ENCODE assay signal across 24 cellular contexts in the genomic region with DNA sequence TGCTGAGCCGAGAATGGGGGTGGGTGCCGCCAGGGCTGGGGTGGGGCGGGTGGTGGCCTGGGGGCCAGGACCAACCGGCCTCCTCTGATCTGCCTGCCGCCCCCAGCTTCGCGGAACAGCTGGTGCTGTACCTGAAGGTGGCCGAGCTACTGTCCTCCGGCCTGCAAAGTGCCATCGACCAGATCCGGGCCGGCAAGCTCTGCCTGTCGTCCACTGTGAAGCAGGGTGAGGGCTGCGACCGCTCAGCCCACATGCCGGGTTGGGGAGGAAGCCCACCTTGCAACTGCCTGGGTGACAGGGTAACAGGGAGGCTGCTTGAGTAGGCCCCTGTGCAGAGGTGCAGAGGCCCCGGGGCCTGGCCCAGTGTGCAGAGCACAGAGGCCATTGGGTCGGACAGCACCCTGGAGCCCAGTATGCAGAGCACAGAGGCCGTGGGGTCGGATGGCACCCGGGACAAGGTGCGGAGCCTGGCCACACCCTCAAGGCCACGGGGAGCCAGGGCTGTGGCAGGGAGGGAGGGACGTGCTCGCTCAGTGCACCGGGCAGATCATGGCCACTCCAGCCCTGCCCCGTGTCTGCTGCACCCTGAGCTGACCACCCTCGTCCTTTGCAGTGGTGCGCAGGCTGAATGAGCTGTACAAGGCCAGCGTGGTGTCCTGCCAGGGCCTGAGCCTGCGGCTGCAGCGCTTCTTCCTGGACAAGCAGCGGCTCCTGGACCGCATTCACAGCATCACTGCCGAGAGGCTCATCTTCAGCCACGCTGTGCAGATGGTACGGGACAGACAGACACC.
"Had no signal": no experiment of that assay in that cellular context is flagged by ENCODE, and none has a peak within 500 bp of the region (broad histone marks: within the 10 kb centered on the region; RNA-seq: fewer than 3 reads in every experiment).

No MANE protein-coding gene starts in this region.

- H3K27me3 ChIP-seq: colonic mucosa, gastrocnemius medialis, stomach had no signal

- H3K9me3 ChIP-seq: colonic mucosa, gastrocnemius medialis, stomach had no signal

- H3K4me3 Mint-ChIP-seq: activated CD4-positive, alpha-beta T cell treated with anti-CD3 and anti-CD28 coated beads, Interleukin-2, amount 10 ng/mL, durations not matched to agents 7 days and 5 days; activated CD8-positive, alpha-beta T cell treated with anti-CD3 and anti-CD28 coated beads, Interleukin-2, amount 10 ng/mL, durations not matched to agents 7 days and 5 days; activated T-cell treated with anti-CD3 and anti-CD28 coated beads, Interleukin-2, amount 50 U/mL, for 24 hours; brain; central memory CD8-positive, alpha-beta T cell; naive thymus-derived CD8-positive, alpha-beta T cell; T-helper 1 cell treated with Interleukin-12 subunit alpha and Interleukin-12 subunit beta and Interleukin-4 antibody, amounts not matched to agents 30 μg/mL and 1 μg/mL, for 36 hours had no signal

- H3K36me3 ChIP-seq: colonic mucosa had no signal

- H3K27me3 Mint-ChIP-seq: activated CD4-positive, alpha-beta T cell treated with anti-CD3 and anti-CD28 coated beads, Interleukin-2, amount 10 ng/mL, durations not matched to agents 7 days and 5 days; activated T-cell treated with anti-CD3 and anti-CD28 coated beads, Interleukin-2, amount 50 U/mL, for 24 hours; brain; central memory CD8-positive, alpha-beta T cell; naive thymus-derived CD8-positive, alpha-beta T cell had no signal

- H3K27ac ChIP-seq: colonic mucosa, gastrocnemius medialis, stomach had no signal

- H3K4me3 ChIP-seq: colonic mucosa, gastrocnemius medialis, stomach had no signal

- DNase-seq: activated CD4-positive, alpha-beta T cell treated with anti-CD3 and anti-CD28 coated beads, Interleukin-2, amount 10 ng/mL, durations not matched to agents 7 days and 5 days; activated CD8-positive, alpha-beta T cell treated with anti-CD3 and anti-CD28 coated beads, Interleukin-2, amount 10 ng/mL, durations not matched to agents 7 days and 5 days; activated naive CD4-positive, alpha-beta T cell treated with Interleukin-2 at 50 U/mL for 16 hours; activated T-cell treated with anti-CD3 and anti-CD28 coated beads, Interleukin-2, amount 50 U/mL, for 24 hours; anterior cingulate cortex; colonic mucosa; erythroblast; gastrocnemius medialis; head of caudate nucleus; kidney glomerular epithelial cell; mesendoderm; naive thymus-derived CD8-positive, alpha-beta T cell; nucleus accumbens; retina; small intestine; stimulated activated CD4-positive, alpha-beta T cell treated with anti-CD3 and anti-CD28 coated beads, Interleukin-15, amount 100 ng/mL, for 24 hours; stimulated activated CD4-positive, alpha-beta T cell treated with anti-CD3 and anti-CD28 coated beads, Interleukin-2, amount 100 ng/mL, for 48 hours; stomach; trophoblast cell had no signal

- H3K27ac Mint-ChIP-seq: activated CD4-positive, alpha-beta T cell treated with anti-CD3 and anti-CD28 coated beads, Interleukin-2, amount 10 ng/mL, durations not matched to agents 7 days and 5 days; activated CD8-positive, alpha-beta T cell treated with anti-CD3 and anti-CD28 coated beads, Interleukin-2, amount 10 ng/mL, durations not matched to agents 7 days and 5 days; activated T-cell treated with anti-CD3 and anti-CD28 coated beads, Interleukin-2, amount 50 U/mL, for 24 hours; activated T-helper 2 cell treated with anti-CD3 and anti-CD28 coated beads, Interferon-gamma antibody, Interleukin-2, Interleukin-4, amounts not matched to agents 10 μg/mL and 5 μg/mL and 100 μg/mL, durations not matched to agents 14 hours and 24 hours and 36 hours; brain; T-helper 1 cell treated with Interleukin-12 subunit alpha and Interleukin-12 subunit beta and Interleukin-4 antibody, amounts not matched to agents 30 μg/mL and 1 μg/mL, for 36 hours had no signal

- H3K4me1 ChIP-seq: colonic mucosa, gastrocnemius medialis had no signal

- H3K9me3 Mint-ChIP-seq: activated CD4-positive, alpha-beta T cell treated with anti-CD3 and anti-CD28 coated beads, Interleukin-2, amount 10 ng/mL, durations not matched to agents 7 days and 5 days; activated T-cell treated with anti-CD3 and anti-CD28 coated beads, Interleukin-2, amount 50 U/mL, for 24 hours; activated T-helper 2 cell treated with anti-CD3 and anti-CD28 coated beads, Interferon-gamma antibody, Interleukin-2, Interleukin-4, amounts not matched to agents 10 μg/mL and 5 μg/mL and 100 μg/mL, durations not matched to agents 14 hours and 24 hours and 36 hours; brain; central memory CD8-positive, alpha-beta T cell; naive thymus-derived CD8-positive, alpha-beta T cell; T-helper 1 cell treated with Interleukin-12 subunit alpha and Interleukin-12 subunit beta and Interleukin-4 antibody, amounts not matched to agents 30 μg/mL and 1 μg/mL, for 36 hours had no signal

- ATAC-seq: activated CD4-positive, CD25-positive, alpha-beta regulatory T cell treated with anti-CD3 and anti-CD28 coated beads, Interleukin-2, amount 50 U/mL, for 24 hours; activated CD8-positive, alpha-beta T cell treated with anti-CD3 and anti-CD28 coated beads, Interleukin-2, amount 10 ng/mL, durations not matched to agents 7 days and 5 days; gastrocnemius medialis; naive thymus-derived CD8-positive, alpha-beta T cell had no signal

- H3K4me1 Mint-ChIP-seq: central memory CD8-positive, alpha-beta T cell had no signal
